Comparison of ENCODE assay signal across 20 cellular contexts in the genomic region with DNA sequence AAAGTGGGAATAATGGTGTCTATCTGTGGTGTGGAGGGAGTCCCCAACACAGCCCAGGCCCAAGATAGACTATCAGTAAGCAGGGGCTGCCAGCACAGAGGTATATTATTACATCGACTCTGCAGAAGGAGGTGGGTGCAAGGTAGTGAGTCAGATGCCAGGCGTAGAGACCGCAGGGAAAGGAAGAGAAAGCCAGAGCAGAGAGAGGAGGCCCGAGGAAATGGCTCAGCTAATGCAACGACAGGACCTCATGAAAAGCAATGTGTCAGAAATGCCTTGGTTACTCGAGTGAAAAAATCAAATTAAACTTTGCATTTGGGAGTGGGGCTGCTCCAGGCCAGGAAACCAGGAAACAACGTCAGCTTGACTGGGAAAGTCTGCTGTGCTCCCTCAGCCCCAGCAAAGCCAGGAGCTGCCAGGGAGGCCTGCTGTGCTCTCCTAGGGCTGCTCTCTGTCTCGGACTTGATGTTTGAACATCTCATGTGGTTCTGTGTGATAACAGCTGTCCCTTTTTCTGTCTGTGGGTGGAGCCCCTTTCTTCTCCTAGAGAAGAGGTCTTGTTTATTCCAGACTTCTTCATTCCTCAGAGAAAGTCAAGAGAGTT.
DNase-seq lines count a peak whose midpoint lies in the region; ATAC-seq and TF ChIP-seq lines count a peak whose summit lies in the region.
"Had no signal": no experiment of that assay in that cellular context is flagged by ENCODE, and none has a peak within 500 bp of the region (broad histone marks: within the 10 kb centered on the region; RNA-seq: fewer than 3 reads in every experiment).

No MANE protein-coding gene starts in this region.

- no peak overlapping the region for H3K4me3 ChIP-seq in GM23338
- H3K4me3 ChIP-seq: GM12878, GM23248, SJSA1 had no signal

- no peak overlapping the region for H3K27ac Mint-ChIP-seq in GM23338
- no peak overlapping the region for H3K27ac Mint-ChIP-seq in stimulated activated effector memory CD8-positive, alpha-beta T cell treated with anti-CD3 and anti-CD28 coated beads, Interleukin-12 subunit alpha, Interleukin-12 subunit beta, amount 100 ng/mL, for 72 hours

- ATAC-seq in GM23338 = no peak
- ATAC-seq in stimulated activated effector memory CD8-positive, alpha-beta T cell treated with anti-CD3 and anti-CD28 coated beads, Interleukin-12 subunit alpha, Interleukin-12 subunit beta, amount 100 ng/mL, for 72 hours = no peak
- ATAC-seq: GM12878 had no signal

- H3K9me3 Mint-ChIP-seq in GM23338 = peaks cover 12% of the 10 kb centered on the region; the same call in 2 of the 3 replicates
- H3K9me3 Mint-ChIP-seq in stimulated activated effector memory CD8-positive, alpha-beta T cell treated with anti-CD3 and anti-CD28 coated beads, Interleukin-12 subunit alpha, Interleukin-12 subunit beta, amount 100 ng/mL, for 72 hours = peaks cover 12% of the 10 kb centered on the region

- no peaks in the 10 kb centered on the region for H3K27me3 ChIP-seq in GM23338 (ENCODE audit: insufficient read depth)
- H3K27me3 ChIP-seq: SJSA1 had no signal

- DNase-seq in GM23338 (ENCODE audit: low spot score) (no peak), RPMI7951 (ENCODE audit: low read depth) (peak; percentile 5), islet precursor cell (peak; percentile 42), retina (peak; percentile 30), amniotic stem cell (lab: John Stamatoyannopoulos, UW) (no peak), HCEC 1CT (no peak)
- no peak for DNase-seq in stimulated activated effector memory CD8-positive, alpha-beta T cell treated with anti-CD3 and anti-CD28 coated beads, Interleukin-12 subunit alpha, Interleukin-12 subunit beta, amount 100 ng/mL, for 72 hours (ENCODE audit: low spot score in 2 of 2)
- DNase-seq: COR-L47, DMS53, GM23248, IMR-90, Kasumi-1, MV-4-11, NCI-H1417 treated with DMSO at 0.1 percent for 48 hours, NCI-H2081 treated with DMSO at 0.1 percent for 48 hours, NCI-H524 treated with DMSO at 0.1 percent for 48 hours, OCI-M1 had no signal

- peaks cover 13% of the 10 kb centered on the region for H3K9me2 ChIP-seq in GM23338 (ENCODE audit: insufficient read depth)

- H3K4me1 Mint-ChIP-seq in GM23338 = peaks cover 9% of the 10 kb centered on the region; the same call in 2 of the 3 replicates
- H3K4me1 Mint-ChIP-seq in stimulated activated effector memory CD8-positive, alpha-beta T cell treated with anti-CD3 and anti-CD28 coated beads, Interleukin-12 subunit alpha, Interleukin-12 subunit beta, amount 100 ng/mL, for 72 hours = no peaks in the 10 kb centered on the region

- no peak overlapping the region for H3K27ac ChIP-seq in GM23338 (ENCODE audit: low read depth)
- H3K27ac ChIP-seq: C4-2B, GM23248, SJSA1 had no signal

- H3K4me1 ChIP-seq in GM23338 (ENCODE audit: insufficient read depth) = peaks cover 9% of the 10 kb centered on the region; the same call in 1 of the 2 replicates
- H3K4me1 ChIP-seq: SJSA1 had no signal

- H3K36me3 ChIP-seq in GM23338 (ENCODE audit: insufficient read depth) = peaks cover 3% of the 10 kb centered on the region; the same call in 1 of the 2 replicates
- H3K36me3 ChIP-seq: SJSA1 had no signal

- peak overlapping the region; percentile 59; the same call in 1 of the 2 replicates for H2AFZ ChIP-seq in GM23338
- H2AFZ ChIP-seq: GM23248 had no signal

- H3K4me2 ChIP-seq in GM23338 = no peak overlapping the region

- no peak for TF ChIP-seq CTCF in GM23338 (conservative IDR thresholded peaks at IDR 0.05; ENCODE audit: low read depth in 2 of 2)

- H3K4me3 Mint-ChIP-seq in GM23338 = no peak overlapping the region
- H3K4me3 Mint-ChIP-seq in stimulated activated effector memory CD8-positive, alpha-beta T cell treated with anti-CD3 and anti-CD28 coated beads, Interleukin-12 subunit alpha, Interleukin-12 subunit beta, amount 100 ng/mL, for 72 hours = no peak overlapping the region

- H3K27me3 Mint-ChIP-seq in GM23338 (ENCODE audit: insufficient read depth, low read depth, poor library complexity) = peaks cover 6% of the 10 kb centered on the region

- H3K36me3 Mint-ChIP-seq in GM23338 (ENCODE audit: low read depth) = no peaks in the 10 kb centered on the region
- no peaks in the 10 kb centered on the region for H3K36me3 Mint-ChIP-seq in stimulated activated effector memory CD8-positive, alpha-beta T cell treated with anti-CD3 and anti-CD28 coated beads, Interleukin-12 subunit alpha, Interleukin-12 subunit beta, amount 100 ng/mL, for 72 hours

- no peaks in the 10 kb centered on the region for H4K20me1 ChIP-seq in GM23338 (replicated peaks; ENCODE audit: insufficient read depth)

- H3F3A ChIP-seq in GM23338 (replicated peaks; ENCODE audit: low read depth) = no peaks in the 10 kb centered on the region

- H3K79me2 ChIP-seq in GM23338 (replicated peaks; ENCODE audit: insufficient read depth) = no peaks in the 10 kb centered on the region

TF ChIP-seq in GM23338, 12 proteins besides CTCF, POLR2A, EP300 and RAD21:
- TF ChIP-seq, protein P1, sequence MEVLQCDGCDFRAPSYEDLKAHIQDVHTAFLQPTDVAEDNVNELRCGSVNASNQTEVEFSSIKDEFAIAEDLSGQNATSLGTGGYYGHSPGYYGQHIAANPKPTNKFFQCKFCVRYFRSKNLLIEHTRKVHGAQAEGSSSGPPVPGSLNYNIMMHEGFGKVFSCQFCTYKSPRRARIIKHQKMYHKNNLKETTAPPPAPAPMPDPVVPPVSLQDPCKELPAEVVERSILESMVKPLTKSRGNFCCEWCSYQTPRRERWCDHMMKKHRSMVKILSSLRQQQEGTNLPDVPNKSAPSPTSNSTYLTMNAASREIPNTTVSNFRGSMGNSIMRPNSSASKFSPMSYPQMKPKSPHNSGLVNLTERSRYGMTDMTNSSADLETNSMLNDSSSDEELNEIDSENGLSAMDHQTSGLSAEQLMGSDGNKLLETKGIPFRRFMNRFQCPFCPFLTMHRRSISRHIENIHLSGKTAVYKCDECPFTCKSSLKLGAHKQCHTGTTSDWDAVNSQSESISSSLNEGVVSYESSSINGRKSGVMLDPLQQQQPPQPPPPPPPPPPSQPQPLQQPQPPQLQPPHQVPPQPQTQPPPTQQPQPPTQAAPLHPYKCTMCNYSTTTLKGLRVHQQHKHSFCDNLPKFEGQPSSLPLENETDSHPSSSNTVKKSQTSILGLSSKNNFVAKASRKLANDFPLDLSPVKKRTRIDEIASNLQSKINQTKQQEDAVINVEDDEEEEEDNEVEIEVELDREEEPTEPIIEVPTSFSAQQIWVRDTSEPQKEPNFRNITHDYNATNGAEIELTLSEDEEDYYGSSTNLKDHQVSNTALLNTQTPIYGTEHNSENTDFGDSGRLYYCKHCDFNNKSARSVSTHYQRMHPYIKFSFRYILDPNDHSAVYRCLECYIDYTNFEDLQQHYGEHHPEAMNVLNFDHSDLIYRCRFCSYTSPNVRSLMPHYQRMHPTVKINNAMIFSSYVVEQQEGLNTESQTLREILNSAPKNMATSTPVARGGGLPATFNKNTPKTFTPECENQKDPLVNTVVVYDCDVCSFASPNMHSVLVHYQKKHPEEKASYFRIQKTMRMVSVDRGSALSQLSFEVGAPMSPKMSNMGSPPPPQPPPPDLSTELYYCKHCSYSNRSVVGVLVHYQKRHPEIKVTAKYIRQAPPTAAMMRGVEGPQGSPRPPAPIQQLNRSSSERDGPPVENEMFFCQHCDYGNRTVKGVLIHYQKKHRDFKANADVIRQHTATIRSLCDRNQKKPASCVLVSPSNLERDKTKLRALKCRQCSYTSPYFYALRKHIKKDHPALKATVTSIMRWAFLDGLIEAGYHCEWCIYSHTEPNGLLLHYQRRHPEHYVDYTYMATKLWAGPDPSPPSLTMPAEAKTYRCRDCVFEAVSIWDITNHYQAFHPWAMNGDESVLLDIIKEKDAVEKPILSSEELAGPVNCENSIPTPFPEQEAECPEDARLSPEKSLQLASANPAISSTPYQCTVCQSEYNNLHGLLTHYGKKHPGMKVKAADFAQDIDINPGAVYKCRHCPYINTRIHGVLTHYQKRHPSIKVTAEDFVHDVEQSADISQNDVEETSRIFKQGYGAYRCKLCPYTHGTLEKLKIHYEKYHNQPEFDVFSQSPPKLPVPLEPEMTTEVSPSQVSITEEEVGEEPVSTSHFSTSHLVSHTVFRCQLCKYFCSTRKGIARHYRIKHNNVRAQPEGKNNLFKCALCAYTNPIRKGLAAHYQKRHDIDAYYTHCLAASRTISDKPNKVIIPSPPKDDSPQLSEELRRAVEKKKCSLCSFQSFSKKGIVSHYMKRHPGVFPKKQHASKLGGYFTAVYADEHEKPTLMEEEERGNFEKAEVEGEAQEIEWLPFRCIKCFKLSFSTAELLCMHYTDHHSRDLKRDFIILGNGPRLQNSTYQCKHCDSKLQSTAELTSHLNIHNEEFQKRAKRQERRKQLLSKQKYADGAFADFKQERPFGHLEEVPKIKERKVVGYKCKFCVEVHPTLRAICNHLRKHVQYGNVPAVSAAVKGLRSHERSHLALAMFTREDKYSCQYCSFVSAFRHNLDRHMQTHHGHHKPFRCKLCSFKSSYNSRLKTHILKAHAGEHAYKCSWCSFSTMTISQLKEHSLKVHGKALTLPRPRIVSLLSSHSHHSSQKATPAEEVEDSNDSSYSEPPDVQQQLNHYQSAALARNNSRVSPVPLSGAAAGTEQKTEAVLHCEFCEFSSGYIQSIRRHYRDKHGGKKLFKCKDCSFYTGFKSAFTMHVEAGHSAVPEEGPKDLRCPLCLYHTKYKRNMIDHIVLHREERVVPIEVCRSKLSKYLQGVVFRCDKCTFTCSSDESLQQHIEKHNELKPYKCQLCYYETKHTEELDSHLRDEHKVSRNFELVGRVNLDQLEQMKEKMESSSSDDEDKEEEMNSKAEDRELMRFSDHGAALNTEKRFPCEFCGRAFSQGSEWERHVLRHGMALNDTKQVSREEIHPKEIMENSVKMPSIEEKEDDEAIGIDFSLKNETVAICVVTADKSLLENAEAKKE (CRISPR knock-in tag; IDR thresholded peaks at IDR 0.05) = no peak
- no peak for TF ChIP-seq ZNF114 (CRISPR knock-in tag; IDR thresholded peaks at IDR 0.05)
TF ChIP-seq in GM23338: peak in this region for 0.

Comparison
In these comparisons a context has a peak if more than half of its experiments do, and no peak if none do; other contexts are left out.
1. DNase-seq: peak in RPMI7951 (single experiment), islet precursor cell (single experiment) and retina (single experiment); none in GM23338 (single experiment), stimulated activated effector memory CD8-positive, alpha-beta T cell treated with anti-CD3 and anti-CD28 coated beads, Interleukin-12 subunit alpha, Interleukin-12 subunit beta, amount 100 ng/mL, for 72 hours (0 of 2), amniotic stem cell (single experiment) and HCEC 1CT (single experiment).